ENCODE assay signal across 10 cellular contexts in the genomic region with DNA sequence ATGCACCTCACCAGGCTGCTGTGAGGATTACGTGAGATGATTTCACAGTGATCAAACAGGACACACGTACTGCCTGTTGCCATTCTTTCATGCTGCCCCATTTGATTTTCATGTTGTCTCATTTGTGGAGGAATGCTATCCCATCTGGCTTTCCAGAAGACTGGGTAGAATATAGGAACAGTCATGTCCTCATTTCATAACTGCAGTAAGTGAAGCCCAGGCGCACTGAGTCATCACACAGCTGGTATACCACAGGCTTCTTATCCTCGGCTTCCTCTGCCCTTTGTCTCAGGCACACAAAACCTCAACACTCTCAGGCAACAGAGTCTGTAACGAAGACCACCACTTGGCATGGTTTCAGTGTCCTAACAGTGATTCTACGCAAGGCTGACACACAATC.
A peak's percentile ranks its signal among the peaks of the same experiment; 100 is the strongest.
DNase-seq lines count a peak whose midpoint lies in the region; ATAC-seq and TF ChIP-seq lines count a peak whose summit lies in the region.
"Had no signal": no experiment of that assay in that cellular context is flagged by ENCODE, and none has a peak within 500 bp of the region (broad histone marks: within the 10 kb centered on the region; RNA-seq: fewer than 3 reads in every experiment).

No MANE protein-coding gene starts in this region.

- TF ChIP-seq CTCF in NB4 (IDR thresholded peaks at IDR 0.05; ENCODE audit: low read depth, low read length), result no peak
- no peak for TF ChIP-seq CTCF in breast epithelium (IDR thresholded peaks at IDR 0.05)

- no peaks in the 10 kb centered on the region for H3K36me3 ChIP-seq in breast epithelium
- H3K36me3 ChIP-seq in naive thymus-derived CD4-positive, alpha-beta T cell (ENCODE audit: control insufficient read depth in 2 of 3, insufficient read depth in 3 of 3, low read length in 3 of 3), result no peaks in the 10 kb centered on the region

- intact Hi-C loops in breast epithelium (cut with DNase I; ENCODE audit: low total_unique reads), result no loop called here
- intact Hi-C loops in naive thymus-derived CD4-positive, alpha-beta T cell (cut with micrococcal nuclease), result no loop called here

- ATAC-seq in naive thymus-derived CD4-positive, alpha-beta T cell, result peak; percentile 53
- no peak for ATAC-seq in HG03108 (IDR thresholded peaks at IDR 0.05; ENCODE audit: unreplicated experiment)
- ATAC-seq in stimulated activated naive B cell treated with anti-CD40 and anti-IgM and Interleukin-4, amounts not matched to agents 10 μg/mL and 1 μg/mL and 100 μg/mL, for 72 hours (replicated peaks), result no peak
- no peak for ATAC-seq in HG02571 (IDR thresholded peaks at IDR 0.05; ENCODE audit: unreplicated experiment)

- peaks cover 0 to 16% (median 4%) of the 10 kb centered on the region in 5 donors for H3K27me3 Mint-ChIP-seq in naive thymus-derived CD4-positive, alpha-beta T cell
- no peaks in the 10 kb centered on the region for H3K27me3 Mint-ChIP-seq in stimulated activated naive B cell treated with anti-CD40 and anti-IgM and Interleukin-4, amounts not matched to agents 10 μg/mL and 1 μg/mL and 100 μg/mL, for 72 hours

- no peaks in the 10 kb centered on the region for H3K27me3 ChIP-seq in breast epithelium
- H3K27me3 ChIP-seq in naive thymus-derived CD4-positive, alpha-beta T cell (ENCODE audit: control insufficient read depth in 2 of 2, insufficient read depth in 2 of 2, low read length in 2 of 2), result peaks cover 0 to 3% of the 10 kb centered on the region in 2 donors

- no peak overlapping the region for H3K4me3 Mint-ChIP-seq in naive thymus-derived CD4-positive, alpha-beta T cell
- no peak overlapping the region for H3K4me3 Mint-ChIP-seq in stimulated activated naive B cell treated with anti-CD40 and anti-IgM and Interleukin-4, amounts not matched to agents 10 μg/mL and 1 μg/mL and 100 μg/mL, for 72 hours

- no peaks in the 10 kb centered on the region for H3K4me1 ChIP-seq in breast epithelium
- no peaks in the 10 kb centered on the region for H3K4me1 ChIP-seq in naive thymus-derived CD4-positive, alpha-beta T cell (ENCODE audit: control insufficient read depth in 2 of 2, insufficient read depth in 2 of 2, low read length in 2 of 2)

- CTCF ChIA-PET in naive thymus-derived CD4-positive, alpha-beta T cell (lab: Charles Lee), result no interaction called here

- TF ChIP-seq POLR2A in NB4 (IDR thresholded peaks at IDR 0.05; ENCODE audit: extremely low read depth, insufficient read length) (no peak), breast epithelium (IDR thresholded peaks at IDR 0.05) (no peak)

- H3K9me3 Mint-ChIP-seq in naive thymus-derived CD4-positive, alpha-beta T cell, result peaks cover 0 to 18% (median 4%) of the 10 kb centered on the region in 11 donors
- no peaks in the 10 kb centered on the region for H3K9me3 Mint-ChIP-seq in stimulated activated naive B cell treated with anti-CD40 and anti-IgM and Interleukin-4, amounts not matched to agents 10 μg/mL and 1 μg/mL and 100 μg/mL, for 72 hours

- no peaks in the 10 kb centered on the region for H3K9me3 ChIP-seq in breast epithelium
- no peaks in the 10 kb centered on the region for H3K9me3 ChIP-seq in naive thymus-derived CD4-positive, alpha-beta T cell (ENCODE audit: control insufficient read depth in 2 of 3, low read length in 3 of 3)

- H3K4me3 ChIP-seq in NB4 (ENCODE audit: low read depth, low read length) (no peak overlapping the region), breast epithelium (no peak overlapping the region)
- no peak overlapping the region for H3K4me3 ChIP-seq in naive thymus-derived CD4-positive, alpha-beta T cell (ENCODE audit: low read length)

- DNase-seq in COLO829 (ENCODE audit: low spot score), result peak; percentile 24
- DNase-seq in NB4 (ENCODE audit: low read depth), result peak; percentile 90
- DNase-seq in breast epithelium (ENCODE audit: low spot score in 2 of 2), result peak in 1 of 2 donors; percentile 17
- DNase-seq in naive thymus-derived CD4-positive, alpha-beta T cell, result no peak
- DNase-seq in stimulated activated naive B cell treated with anti-CD40 and anti-IgM and Interleukin-4, amounts not matched to agents 10 μg/mL and 1 μg/mL and 100 μg/mL, for 72 hours, result no peak
- no peak for DNase-seq in activated gamma-delta T cell treated with Interleukin-2 at 50 U/mL for 16 hours
- DNase-seq: activated CD4-positive, alpha-beta T cell treated with anti-CD3 and anti-CD28 coated beads, Interleukin-2, amount 50 U/mL, for 1 hour; NCI-H1694 treated with DMSO at 0.1 percent for 48 hours had no signal

- POLR2A ChIA-PET in naive thymus-derived CD4-positive, alpha-beta T cell (lab: Charles Lee), result no interaction called here

- peak overlapping the region; percentile 18 to 76 for H3K27ac ChIP-seq in breast epithelium
- H3K27ac ChIP-seq in naive thymus-derived CD4-positive, alpha-beta T cell (ENCODE audit: low read depth, low read length), result no peak overlapping the region

- no peaks in the 10 kb centered on the region for H3K4me1 Mint-ChIP-seq in naive thymus-derived CD4-positive, alpha-beta T cell
- peaks cover under 1 to 2% of the 10 kb centered on the region in 2 donors for H3K4me1 Mint-ChIP-seq in stimulated activated naive B cell treated with anti-CD40 and anti-IgM and Interleukin-4, amounts not matched to agents 10 μg/mL and 1 μg/mL and 100 μg/mL, for 72 hours

- no peak overlapping the region for H3K27ac Mint-ChIP-seq in naive thymus-derived CD4-positive, alpha-beta T cell
- H3K27ac Mint-ChIP-seq in stimulated activated naive B cell treated with anti-CD40 and anti-IgM and Interleukin-4, amounts not matched to agents 10 μg/mL and 1 μg/mL and 100 μg/mL, for 72 hours, result no peak overlapping the region

- H3K36me3 Mint-ChIP-seq in naive thymus-derived CD4-positive, alpha-beta T cell, result peaks cover 0 to 5% (median 0%) of the 10 kb centered on the region in 5 donors
- H3K36me3 Mint-ChIP-seq in stimulated activated naive B cell treated with anti-CD40 and anti-IgM and Interleukin-4, amounts not matched to agents 10 μg/mL and 1 μg/mL and 100 μg/mL, for 72 hours, result peaks cover 8 to 13% of the 10 kb centered on the region in 2 donors

Comparison
In these comparisons a context has a peak if more than half of its experiments do, and no peak if none do; other contexts are left out.
1. DNase-seq: peak in COLO829 (single experiment) and NB4 (single experiment); none in naive thymus-derived CD4-positive, alpha-beta T cell (0 of 9), stimulated activated naive B cell treated with anti-CD40 and anti-IgM and Interleukin-4, amounts not matched to agents 10 μg/mL and 1 μg/mL and 100 μg/mL, for 72 hours (single experiment) and activated gamma-delta T cell treated with Interleukin-2 at 50 U/mL for 16 hours (single experiment).